Comparison of ENCODE assay signal across 17 cellular contexts in the genomic region with DNA sequence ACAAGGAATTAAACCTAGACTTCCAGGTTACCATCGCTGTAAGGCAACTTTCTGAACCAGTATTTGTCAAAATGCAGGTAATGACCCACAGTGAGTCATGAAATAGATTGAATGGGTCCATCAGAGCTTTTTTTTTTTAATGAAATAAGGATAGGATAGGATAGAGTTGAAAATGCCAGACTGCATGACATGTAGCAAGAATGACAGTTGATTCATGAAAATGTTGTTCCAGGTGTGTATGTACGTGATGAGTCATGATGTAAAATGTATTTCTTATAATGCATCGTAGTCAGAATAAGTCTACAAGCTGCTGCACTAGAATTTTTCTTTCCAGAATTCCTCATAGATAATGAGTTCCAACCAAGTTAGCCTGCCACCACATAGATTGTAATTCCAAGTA.
DNase-seq lines count a peak whose midpoint lies in the region; ATAC-seq and TF ChIP-seq lines count a peak whose summit lies in the region.
"Had no signal": no experiment of that assay in that cellular context is flagged by ENCODE, and none has a peak within 500 bp of the region (broad histone marks: within the 10 kb centered on the region; RNA-seq: fewer than 3 reads in every experiment).

No MANE protein-coding gene starts in this region.

- CTCF ChIA-PET in GM10248 (lab: Yijun Ruan, JAX): interaction anchor here (1.7 kb wide), 1 partner anchor 30 kb away, joined by 4 read pairs; no protein-coding TSS in a partner anchor

- H3K27me3 Mint-ChIP-seq in dendritic cell treated with granulocyte-macrophage colony-stimulating factor and Interleukin-4, amounts not matched to agents 40 ng/mL and 50 ng/mL, for 4 days: no peaks in the 10 kb centered on the region
- H3K27me3 Mint-ChIP-seq in osteocyte (ENCODE audit: unreplicated experiment): no peaks in the 10 kb centered on the region
- H3K27me3 Mint-ChIP-seq in natural killer cell (ENCODE audit: low read depth in 2 of 2): no peaks in the 10 kb centered on the region
- H3K27me3 Mint-ChIP-seq: stimulated activated naive CD8-positive, alpha-beta T cell treated with anti-CD3 and anti-CD28 coated beads, Interleukin-15, Interleukin-2, amounts not matched to agents 100 ng/mL and 50 ng/mL, for 24 hours had no signal

- peak; percentile 4 for DNase-seq in NCI-H69 (lab: John Stamatoyannopoulos, UW)
- DNase-seq in osteocyte (ENCODE audit: extremely low spot score, unreplicated experiment): no peak
- no peak for DNase-seq in SK-N-DZ (ENCODE audit: low spot score)
- DNase-seq in natural killer cell: no peak
- no peak for DNase-seq in GM10248 (ENCODE audit: extremely low spot score)
- DNase-seq: activated CD4-positive, alpha-beta T cell treated with anti-CD3 and anti-CD28 coated beads for 1 hour; activated CD8-positive, alpha-beta memory T cell treated with anti-CD3 and anti-CD28 coated beads, Interleukin-2, amount 50 U/mL, for 48 hours; activated naive CD4-positive, alpha-beta T cell; dorsolateral prefrontal cortex; hypothalamus; NCI-H226; T-helper 9 cell had no signal

- H3K4me1 Mint-ChIP-seq in dendritic cell treated with granulocyte-macrophage colony-stimulating factor and Interleukin-4, amounts not matched to agents 40 ng/mL and 50 ng/mL, for 4 days (ENCODE audit: low read depth): peaks cover 84% of the 10 kb centered on the region
- H3K4me1 Mint-ChIP-seq in osteocyte (ENCODE audit: unreplicated experiment): peaks cover 26% of the 10 kb centered on the region
- H3K4me1 Mint-ChIP-seq in natural killer cell: peaks cover 9 to 19% of the 10 kb centered on the region in 2 donors

- H3K36me3 Mint-ChIP-seq in dendritic cell treated with granulocyte-macrophage colony-stimulating factor and Interleukin-4, amounts not matched to agents 40 ng/mL and 50 ng/mL, for 4 days (ENCODE audit: low read depth): peaks cover 100% of the 10 kb centered on the region
- H3K36me3 Mint-ChIP-seq in osteocyte (ENCODE audit: unreplicated experiment) (peaks cover 45% of the 10 kb centered on the region), natural killer cell (peaks cover 15% of the 10 kb centered on the region)

- H3K9me3 Mint-ChIP-seq in dendritic cell treated with granulocyte-macrophage colony-stimulating factor and Interleukin-4, amounts not matched to agents 40 ng/mL and 50 ng/mL, for 4 days: no peaks in the 10 kb centered on the region
- H3K9me3 Mint-ChIP-seq in osteocyte (ENCODE audit: unreplicated experiment): no peaks in the 10 kb centered on the region
- H3K9me3 Mint-ChIP-seq in natural killer cell: no peaks in the 10 kb centered on the region

- ATAC-seq in GM21526 (IDR thresholded peaks at IDR 0.05; ENCODE audit: low FRiP score, unreplicated experiment): no peak
- no peak for ATAC-seq in natural killer cell

- H3K27ac ChIP-seq in 22Rv1: peak overlapping the region; percentile 86
- H3K27ac ChIP-seq: parathyroid adenoma had no signal

- TF ChIP-seq CTCF in 22Rv1 (IDR thresholded peaks at IDR 0.05) (no peak), osteocyte (IDR thresholded peaks at IDR 0.05) (no peak), natural killer cell (IDR thresholded peaks at IDR 0.05) (no peak), GM10248 (IDR thresholded peaks at IDR 0.05; ENCODE audit: control extremely low read depth, extremely low read depth, low read depth, missing control alignments) (no peak)

- H3K27ac Mint-ChIP-seq in dendritic cell treated with granulocyte-macrophage colony-stimulating factor and Interleukin-4, amounts not matched to agents 40 ng/mL and 50 ng/mL, for 4 days: peak overlapping the region; percentile 52
- H3K27ac Mint-ChIP-seq in osteocyte (ENCODE audit: unreplicated experiment): peak overlapping the region; percentile 94
- peak overlapping the region in 1 of 2 donors; percentile 4 for H3K27ac Mint-ChIP-seq in natural killer cell
- H3K27ac Mint-ChIP-seq: stimulated activated naive CD8-positive, alpha-beta T cell treated with anti-CD3 and anti-CD28 coated beads, Interleukin-15, Interleukin-2, amounts not matched to agents 100 ng/mL and 50 ng/mL, for 24 hours had no signal

- intact Hi-C loops in dendritic cell treated with granulocyte-macrophage colony-stimulating factor and Interleukin-4, amounts not matched to agents 40 ng/mL and 50 ng/mL, for 4 days (cut with micrococcal nuclease): no loop called here
- intact Hi-C loops in natural killer cell (cut with micrococcal nuclease): no loop called here

- POLR2A ChIA-PET in GM10248 (lab: Yijun Ruan, JAX): no interaction called here

- no peak overlapping the region for H3K4me3 Mint-ChIP-seq in dendritic cell treated with granulocyte-macrophage colony-stimulating factor and Interleukin-4, amounts not matched to agents 40 ng/mL and 50 ng/mL, for 4 days
- no peak overlapping the region for H3K4me3 Mint-ChIP-seq in osteocyte (ENCODE audit: unreplicated experiment)
- H3K4me3 Mint-ChIP-seq in natural killer cell: no peak overlapping the region
- H3K4me3 Mint-ChIP-seq: stimulated activated naive CD8-positive, alpha-beta T cell treated with anti-CD3 and anti-CD28 coated beads, Interleukin-15, Interleukin-2, amounts not matched to agents 100 ng/mL and 50 ng/mL, for 24 hours had no signal
